8 cellular contexts compared by ENCODE assay signal in genomic region chr2:10067881-10068280, GRCh38. TPM values are rescaled to one million over a fixed set of nuclear protein-coding genes. Genes with fewer than 3 reads are reported as not detected.
"Had no signal": no experiment of that assay in that cellular context is flagged by ENCODE, and none has a peak within 500 bp of the region (broad histone marks: within the 10 kb centered on the region; RNA-seq: fewer than 3 reads in every experiment).

No MANE protein-coding gene starts in this region.

- FAIRE-seq: HepG2, HTR-8/SVneo had no signal

- H3K27ac ChIP-seq: HL-60 had no signal

- ATAC-seq: HepG2 had no signal

- DNase-seq: IMR-90, KBM-7, KG1 had no signal

RNA-seq across cellular contexts. Expression of gene CYS1, which starts 12.3 kb away (rescaled TPM):
- total RNA-seq: HepG2, HT-29 had no signal
- polyA plus RNA-seq: IgD-negative memory B cell had no signal
